In genomic region chr7:150901160-150902035, GRCh38 we compare ENCODE assay signal across 14 cellular contexts. TPM values are rescaled to one million over a fixed set of nuclear protein-coding genes. Genes with fewer than 3 reads are reported as not detected.
DNase-seq lines count a peak whose midpoint lies in the region; ATAC-seq, FAIRE-seq and TF ChIP-seq lines count a peak whose summit lies in the region.
"Had no signal": no experiment of that assay in that cellular context is flagged by ENCODE, and none has a peak within 500 bp of the region (broad histone marks: within the 10 kb centered on the region; RNA-seq: fewer than 3 reads in every experiment).

No MANE protein-coding gene starts in this region.

- ATAC-seq in gastroesophageal sphincter (no peak), pancreas (peak; percentile 28 to 55 (median 52)), GM21515 (IDR thresholded peaks at IDR 0.05; ENCODE audit: unreplicated experiment) (no peak), GM19397 (IDR thresholded peaks at IDR 0.05; ENCODE audit: unreplicated experiment) (no peak)
- ATAC-seq: activated CD8-positive, alpha-beta T cell treated with anti-CD3 and anti-CD28 coated beads for 36 hours had no signal

- H3K4me1 ChIP-seq in gastroesophageal sphincter (peaks cover 0 to 45% (median 6%) of the 10 kb centered on the region in 3 donors), pancreas (peaks cover 0 to 6% (median 0%) of the 10 kb centered on the region in 3 donors)

- H3K36me3 ChIP-seq in gastroesophageal sphincter, result no peaks in the 10 kb centered on the region
- no peaks in the 10 kb centered on the region for H3K36me3 ChIP-seq in pancreas

- no peak for FAIRE-seq in pancreas (lab: Jason Lieb, UNC)
- FAIRE-seq: GM12892 had no signal

- TF ChIP-seq CTCF in gastroesophageal sphincter (IDR thresholded peaks at IDR 0.05) (no peak), pancreas (IDR thresholded peaks at IDR 0.05) (no peak)

- no peak overlapping the region for H3K4me3 ChIP-seq in gastroesophageal sphincter
- H3K4me3 ChIP-seq in pancreas, result no peak overlapping the region
- H3K4me3 ChIP-seq: dorsolateral prefrontal cortex had no signal

- DNase-seq in ELF-1 (ENCODE audit: low read depth, low spot score) (peak; percentile 44), NCI-H2227 treated with DMSO at 0.1 percent for 48 hours (lab: John Stamatoyannopoulos, UW) (peak; percentile 27), pancreas (peak in 5 of 6 donors; percentile 31 to 72 (median 57)), NCI-H226 (no peak), NCI-H1436 treated with DMSO at 0.1 percent for 48 hours (lab: John Stamatoyannopoulos, UW) (no peak)
- DNase-seq: activated CD8-positive, alpha-beta T cell treated with anti-CD3 and anti-CD28 coated beads for 36 hours; activated naive CD8-positive, alpha-beta T cell treated with anti-CD3 and anti-CD28 coated beads for 36 hours; CD8-positive, alpha-beta memory T cell; NCI-H526 treated with DMSO at 0.1 percent for 48 hours had no signal

- H3K9me3 ChIP-seq in gastroesophageal sphincter (no peaks in the 10 kb centered on the region), pancreas (no peaks in the 10 kb centered on the region)

- no peak for TF ChIP-seq POLR2A in gastroesophageal sphincter (IDR thresholded peaks at IDR 0.05)

- intact Hi-C loops in pancreas (cut with DNase I), result no loop called here

- H3K27ac ChIP-seq in gastroesophageal sphincter (peak overlapping the region in 3 of 4 donors; percentile 12 to 62 (median 60)), pancreas (peak overlapping the region in 3 of 4 donors; percentile 51 to 63 (median 52))

- peaks cover 26% of the 10 kb centered on the region for H3K27me3 ChIP-seq in gastroesophageal sphincter
- H3K27me3 ChIP-seq in pancreas, result no peaks in the 10 kb centered on the region

- no peak for TF ChIP-seq EP300 in gastroesophageal sphincter (IDR thresholded peaks at IDR 0.05)

- WGBS in gastroesophageal sphincter (ENCODE audit: low coverage in 1 of 2), 2 donors, result 40 to 61% methylated on average over 1 to 9 of the region's 15 CpGs
- WGBS in pancreas, 2 donors, result 33 to 34% methylated on average over 15 of the region's 15 CpGs

RNA-seq across cellular contexts. Expression of gene AOC1, which starts 49.1 kb away (rescaled TPM):
- total RNA-seq in gastroesophageal sphincter (under 1 TPM in 2 of 4 donors, not detected in 2; 0.69 TPM), pancreas (1 to 10 TPM in 1 of 6 donors, under 1 TPM in 5; 0.12 to 7.1 (median 0.46) TPM)
- polyA plus RNA-seq in pancreas, result under 1 TPM; 0.21 to 0.30 TPM
- total RNA-seq: activated CD8-positive, alpha-beta T cell treated with anti-CD3 and anti-CD28 coated beads for 36 hours; activated naive CD8-positive, alpha-beta T cell treated with anti-CD3 and anti-CD28 coated beads for 36 hours; CD8-positive, alpha-beta memory T cell had no signal
- polyA plus RNA-seq: CD8-positive, alpha-beta memory T cell had no signal

Comparison
In these comparisons a context has a peak if more than half of its experiments do, and no peak if none do; other contexts are left out.
1. DNase-seq: peak in ELF-1 (single experiment), NCI-H2227 treated with DMSO at 0.1 percent for 48 hours (single experiment) and pancreas (5 of 6); none in NCI-H226 (single experiment) and NCI-H1436 treated with DMSO at 0.1 percent for 48 hours (single experiment).
2. ATAC-seq: peak in pancreas (4 of 4); none in gastroesophageal sphincter (single experiment), GM21515 (single experiment) and GM19397 (single experiment).